8 cellular contexts compared by ENCODE assay signal in genomic region chr2:10709290-10709939, GRCh38.
A peak's percentile ranks its signal among the peaks of the same experiment; 100 is the strongest.
DNase-seq lines count a peak whose midpoint lies in the region; ATAC-seq and TF ChIP-seq lines count a peak whose summit lies in the region.

No MANE protein-coding gene starts in this region.

- H3K36me3 ChIP-seq in HEK293 (ENCODE audit: control insufficient read depth in 2 of 2, insufficient read depth in 1 of 2, low read length in 2 of 2), result no peaks in the 10 kb centered on the region
- H3K36me3 ChIP-seq in OCI-LY1 (ENCODE audit: insufficient read depth, low read length), result no peaks in the 10 kb centered on the region; the same call in 1 of the 2 replicates

- H3K4me2 ChIP-seq in OCI-LY1 (ENCODE audit: low read length), result no peak overlapping the region

- no peak overlapping the region for H3K9ac ChIP-seq in OCI-LY1 (ENCODE audit: low read length)

- H3K27me3 ChIP-seq in OCI-LY1 (ENCODE audit: insufficient read depth, low read length), result peaks cover 6% of the 10 kb centered on the region; the same call in 1 of the 2 replicates

- DNase-seq in AG20443 (ENCODE audit: low spot score) (peak; percentile 32), foreskin melanocyte (peak; percentile 32), NCI-H446 (lab: John Stamatoyannopoulos, UW) (no peak)
- no peak for DNase-seq in activated naive CD4-positive, alpha-beta T cell (lab: John Stamatoyannopoulos, UW)

- H3K4me1 ChIP-seq in HEK293 (ENCODE audit: control insufficient read depth, insufficient read depth, low read length), result no peaks in the 10 kb centered on the region
- H3K4me1 ChIP-seq in OCI-LY1 (ENCODE audit: insufficient read depth, low read length, severe bottlenecking), result no peaks in the 10 kb centered on the region

- no peak overlapping the region for H3K4me3 ChIP-seq in HEK293 (ENCODE audit: low read depth, low read length)
- no peak overlapping the region for H3K4me3 ChIP-seq in OCI-LY1 (ENCODE audit: low read depth, low read length, poor library complexity, severe bottlenecking)

- no peaks in the 10 kb centered on the region for H3K79me2 ChIP-seq in OCI-LY1 (ENCODE audit: insufficient read depth, low read length)

- TF ChIP-seq CTCF in HEK293 (tag by site-specific recombination; IDR thresholded peaks at IDR 0.05) (peak; percentile 72), OCI-LY1 (IDR thresholded peaks at IDR 0.05; ENCODE audit: low read length) (peak; percentile 23)

- no peaks in the 10 kb centered on the region for H3K9me2 ChIP-seq in OCI-LY1 (ENCODE audit: low read depth, low read length)

- no peak overlapping the region for H2AFZ ChIP-seq in OCI-LY1 (ENCODE audit: low read length)

- ATAC-seq in GM18858 (IDR thresholded peaks at IDR 0.05; ENCODE audit: unreplicated experiment) (no peak), HG03520 (IDR thresholded peaks at IDR 0.05; ENCODE audit: unreplicated experiment) (no peak)

- H3K9me3 ChIP-seq in HEK293 (ENCODE audit: control insufficient read depth, insufficient read depth, low read depth, low read length) (no peaks in the 10 kb centered on the region), OCI-LY1 (ENCODE audit: low read length) (no peaks in the 10 kb centered on the region)

- POLR2A ChIA-PET in HEK293 (lab: Yijun Ruan, JAX), result no interaction called here

- H4K20me1 ChIP-seq in OCI-LY1 (ENCODE audit: insufficient read depth, low read length), result no peaks in the 10 kb centered on the region

- CTCF ChIA-PET in HEK293 (lab: Yijun Ruan, JAX), result interaction anchor here (0.6 to 1.5 kb wide), 9 partner anchors 8 to 416 kb away, joined by 3 to 7 read pairs (median 3); no protein-coding TSS in a partner anchor

- no peaks in the 10 kb centered on the region for H3F3A ChIP-seq in OCI-LY1 (ENCODE audit: insufficient read depth, low read length)

- H3K27ac ChIP-seq in HEK293 (ENCODE audit: extremely low read depth, low read depth, low read length), result no peak overlapping the region
- no peak overlapping the region for H3K27ac ChIP-seq in OCI-LY1 (ENCODE audit: low read depth, low read length, poor library complexity, severe bottlenecking)

TF ChIP-seq in HEK293, 187 proteins besides CTCF, POLR2A, EP300 and RAD21 (continues in another document):
- no peak for TF ChIP-seq ZNF366 (tag by site-specific recombination; conservative IDR thresholded peaks at IDR 0.05)
- no peak for TF ChIP-seq ZNF280D (tag by site-specific recombination; IDR thresholded peaks at IDR 0.05)
- TF ChIP-seq HIC1 (tag by site-specific recombination; IDR thresholded peaks at IDR 0.05), result no peak
- peak; percentile 78 for TF ChIP-seq ZNF654 (tag by site-specific recombination; IDR thresholded peaks at IDR 0.05; ENCODE audit: low read depth)
- TF ChIP-seq GLIS2 (tag by site-specific recombination; IDR thresholded peaks at IDR 0.05), result peak; percentile 54
- TF ChIP-seq YY2 (tag by site-specific recombination; IDR thresholded peaks at IDR 0.05), result 0 out of 2 replicates have a peak, but pooled peaks have one; percentile 13
- TF ChIP-seq SCRT2 (tag by site-specific recombination; IDR thresholded peaks at IDR 0.05), result 0 out of 2 replicates have a peak, but pooled peaks have one; percentile 26
- no peak for TF ChIP-seq BCL6B (tag by site-specific recombination; IDR thresholded peaks at IDR 0.05)
- peak; percentile 8; the same call in 1 of the 2 replicates for TF ChIP-seq ZBTB17 (tag by site-specific recombination; IDR thresholded peaks at IDR 0.05)
- TF ChIP-seq PATZ1 (tag by site-specific recombination; IDR thresholded peaks at IDR 0.05), result peak; percentile 35; the same call in 1 of the 2 replicates
- TF ChIP-seq IKZF3 (tag by site-specific recombination; IDR thresholded peaks at IDR 0.05), result peak; percentile 63
- no peak for TF ChIP-seq MEIS1 (CRISPR knock-in tag; IDR thresholded peaks at IDR 0.05; ENCODE audit: borderline replicate concordance)
- peak; percentile 25; the same call in 1 of the 2 replicates for TF ChIP-seq GLIS1 (tag by site-specific recombination; IDR thresholded peaks at IDR 0.05)

Comparison
In these comparisons a context has a peak if more than half of its experiments do, and no peak if none do; other contexts are left out.
1. DNase-seq: peak in AG20443 (single experiment) and foreskin melanocyte (single experiment); none in activated naive CD4-positive, alpha-beta T cell (0 of 4) and NCI-H446 (0 of 2).